2 cellular contexts compared by ENCODE assay signal in genomic region chr3:196947860-196948441, GRCh38.
TF ChIP-seq lines count a peak whose summit lies in the region.

No MANE protein-coding gene starts in this region.

TF ChIP-seq in IMR-90, 13 proteins besides CTCF, POLR2A, EP300 and RAD21:
- TF ChIP-seq MAZ (IDR thresholded peaks at IDR 0.05; ENCODE audit: borderline replicate concordance, low read depth, low read length) (no peak), RCOR1 (IDR thresholded peaks at IDR 0.05; ENCODE audit: insufficient replicate concordance, low read length) (no peak), MAFK (IDR thresholded peaks at IDR 0.05; ENCODE audit: low read depth, low read length) (no peak), MXI1 (IDR thresholded peaks at IDR 0.05; ENCODE audit: borderline replicate concordance, low read depth, low read length) (no peak), SMC3 (IDR thresholded peaks at IDR 0.05; ENCODE audit: low read depth, low read length) (no peak), CEBPB (IDR thresholded peaks at IDR 0.05; ENCODE audit: low read depth, low read length) (no peak), NFE2L2 (IDR thresholded peaks at IDR 0.05; ENCODE audit: low read depth, low read length) (no peak)
- TF ChIP-seq, protein P1, sequence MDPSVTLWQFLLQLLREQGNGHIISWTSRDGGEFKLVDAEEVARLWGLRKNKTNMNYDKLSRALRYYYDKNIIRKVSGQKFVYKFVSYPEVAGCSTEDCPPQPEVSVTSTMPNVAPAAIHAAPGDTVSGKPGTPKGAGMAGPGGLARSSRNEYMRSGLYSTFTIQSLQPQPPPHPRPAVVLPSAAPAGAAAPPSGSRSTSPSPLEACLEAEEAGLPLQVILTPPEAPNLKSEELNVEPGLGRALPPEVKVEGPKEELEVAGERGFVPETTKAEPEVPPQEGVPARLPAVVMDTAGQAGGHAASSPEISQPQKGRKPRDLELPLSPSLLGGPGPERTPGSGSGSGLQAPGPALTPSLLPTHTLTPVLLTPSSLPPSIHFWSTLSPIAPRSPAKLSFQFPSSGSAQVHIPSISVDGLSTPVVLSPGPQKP (IDR thresholded peaks at IDR 0.05; ENCODE audit: borderline replicate concordance, low read depth, low read length) = no peak
- TF ChIP-seq, protein P2, sequence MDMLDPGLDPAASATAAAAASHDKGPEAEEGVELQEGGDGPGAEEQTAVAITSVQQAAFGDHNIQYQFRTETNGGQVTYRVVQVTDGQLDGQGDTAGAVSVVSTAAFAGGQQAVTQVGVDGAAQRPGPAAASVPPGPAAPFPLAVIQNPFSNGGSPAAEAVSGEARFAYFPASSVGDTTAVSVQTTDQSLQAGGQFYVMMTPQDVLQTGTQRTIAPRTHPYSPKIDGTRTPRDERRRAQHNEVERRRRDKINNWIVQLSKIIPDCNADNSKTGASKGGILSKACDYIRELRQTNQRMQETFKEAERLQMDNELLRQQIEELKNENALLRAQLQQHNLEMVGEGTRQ (IDR thresholded peaks at IDR 0.05; ENCODE audit: low read depth, low read length) = no peak

TF ChIP-seq in K562, 482 proteins besides CTCF, POLR2A, EP300 and RAD21:
- TF ChIP-seq CREB1 (IDR thresholded peaks at IDR 0.05) (no peak), CREB1 (CRISPR knock-in tag; IDR thresholded peaks at IDR 0.05) (no peak), TFAP4 (CRISPR knock-in tag; IDR thresholded peaks at IDR 0.05; ENCODE audit: borderline replicate concordance) (0 out of 2 replicates have a peak, but pooled peaks have one; percentile 20)
